ENCODE assay signal across 17 cellular contexts in the genomic region with DNA sequence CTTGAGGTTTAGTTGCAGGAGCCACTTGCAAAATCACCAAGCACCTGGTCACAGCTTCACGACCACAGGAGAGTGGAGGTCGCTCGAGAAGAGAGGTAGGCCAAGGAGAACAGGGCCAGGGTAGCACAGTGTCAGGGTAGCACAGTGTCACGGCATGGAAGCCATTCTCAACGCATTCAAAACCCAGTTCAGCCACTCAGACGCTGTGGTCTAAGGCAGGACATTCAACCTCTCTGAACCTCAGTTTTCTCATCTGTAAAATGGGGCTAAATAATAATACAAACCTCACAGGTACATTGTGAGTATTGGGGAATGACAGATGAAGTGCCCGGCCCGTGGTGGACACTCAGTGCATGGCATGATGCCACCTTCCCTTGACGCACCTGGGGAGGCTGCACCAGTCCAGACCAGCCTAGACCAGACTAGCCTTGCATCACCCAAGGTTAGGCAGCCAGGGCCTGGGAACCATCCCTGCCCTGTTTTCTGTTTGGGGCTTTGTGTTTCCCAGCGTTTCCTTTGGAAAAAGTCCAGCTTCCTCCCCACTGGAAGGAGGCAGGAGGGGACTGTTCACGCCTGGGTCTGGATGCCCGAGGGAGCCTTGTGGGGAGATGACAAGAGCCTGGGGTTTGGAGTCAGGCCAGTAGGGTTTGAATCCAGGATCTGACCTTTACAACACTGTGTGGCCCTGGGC. TPM values are rescaled to one million over a fixed set of nuclear protein-coding genes. Genes with fewer than 3 reads are reported as not detected.
"Had no signal": no experiment of that assay in that cellular context is flagged by ENCODE, and none has a peak within 500 bp of the region (broad histone marks: within the 10 kb centered on the region; RNA-seq: fewer than 3 reads in every experiment).

No MANE protein-coding gene starts in this region.

- DNase-seq: activated CD4-positive, alpha-beta T cell treated with anti-CD3 and anti-CD28 coated beads, Interleukin-2, amount 10 ng/mL, durations not matched to agents 24 days and 14 days; activated CD4-positive, CD25-positive, alpha-beta regulatory T cell; activated CD8-positive, alpha-beta memory T cell treated with anti-CD3 and anti-CD28 coated beads, Interleukin-2, amount 50 U/mL, for 48 hours; activated naive CD4-positive, alpha-beta T cell; activated naive CD8-positive, alpha-beta T cell treated with anti-CD3 and anti-CD28 coated beads, Interleukin-2, amount 10 ng/mL, durations not matched to agents 7 days and 5 days; effector memory CD4-positive, alpha-beta T cell; gastrocnemius medialis; heart right ventricle; left colon; naive B cell; ovary; thyroid gland; uterus had no signal

- H3K4me1 ChIP-seq: gastrocnemius medialis had no signal

- ATAC-seq: gastrocnemius medialis; left colon; stimulated activated memory B cell treated with anti-CD40 and anti-IgM and Interleukin-4, amounts not matched to agents 10 μg/mL and 1 μg/mL and 100 μg/mL, for 72 hours had no signal

- H3K36me3 ChIP-seq: gastrocnemius medialis, heart right ventricle, neural progenitor cell, ovary, thyroid gland, uterus had no signal

- H3K27me3 ChIP-seq: ovary, thyroid gland had no signal

- H2AFZ ChIP-seq: neural progenitor cell had no signal

- H3K27ac ChIP-seq: gastrocnemius medialis, neural progenitor cell, ovary, thyroid gland, uterus had no signal

- H3K4me2 ChIP-seq: neural progenitor cell had no signal

- H3K4me3 ChIP-seq: gastrocnemius medialis, heart right ventricle, neural progenitor cell, ovary, thyroid gland, uterus had no signal

- H3K9me3 ChIP-seq: gastrocnemius medialis, heart right ventricle, ovary, thyroid gland, uterus had no signal

RNA-seq across cellular contexts. Expression of a gene that starts 7.8 kb away (rescaled TPM):
- total RNA-seq: activated CD4-positive, alpha-beta T cell treated with anti-CD3 and anti-CD28 coated beads, Interleukin-2, amount 10 ng/mL, durations not matched to agents 24 days and 14 days; activated naive CD8-positive, alpha-beta T cell treated with anti-CD3 and anti-CD28 coated beads, Interleukin-2, amount 10 ng/mL, durations not matched to agents 7 days and 5 days; fibroblast of lung; lung microvascular endothelial cell; uterus had no signal
- polyA plus RNA-seq: fibroblast of lung had no signal
